Comparison of ENCODE assay signal across 25 cellular contexts in genomic region chr2:96805026-96805425, GRCh38.
"Had no signal": no experiment of that assay in that cellular context is flagged by ENCODE, and none has a peak within 500 bp of the region (broad histone marks: within the 10 kb centered on the region; RNA-seq: fewer than 3 reads in every experiment).

No MANE protein-coding gene starts in this region.

- H3K36me3 ChIP-seq: brain microvascular endothelial cell, cardiac muscle cell had no signal

- H3K4me3 Mint-ChIP-seq: activated B cell treated with CpG ODN at 0.5 μM for 24 hours; activated CD4-positive, alpha-beta T cell treated with anti-CD3 and anti-CD28 coated beads, Interleukin-2, amount 10 ng/mL, durations not matched to agents 24 days and 14 days; activated naive CD4-positive, alpha-beta T cell treated with anti-CD3 and anti-CD28 coated beads for 36 hours; activated naive CD8-positive, alpha-beta T cell; activated T-helper 17 cell treated with anti-CD3 and anti-CD28 coated beads, Interleukin-2, amount 50 U/mL, for 72 hours; T-helper 1 cell treated with Interleukin-12 subunit alpha and Interleukin-12 subunit beta and Interleukin-4 antibody, amounts not matched to agents 30 μg/mL and 1 μg/mL, for 36 hours had no signal

- H3K4me3 ChIP-seq: cardiac muscle cell, Peyer's patch, SJSA1 had no signal

- H3K27ac Mint-ChIP-seq: activated B cell treated with CpG ODN at 0.5 μM for 24 hours; activated CD4-positive, alpha-beta T cell treated with anti-CD3 and anti-CD28 coated beads, Interleukin-2, amount 10 ng/mL, durations not matched to agents 24 days and 14 days; activated naive CD4-positive, alpha-beta T cell treated with anti-CD3 and anti-CD28 coated beads for 36 hours; activated naive CD8-positive, alpha-beta T cell; activated T-helper 17 cell treated with anti-CD3 and anti-CD28 coated beads, Interleukin-2, amount 50 U/mL, for 72 hours; T-helper 1 cell treated with Interleukin-12 subunit alpha and Interleukin-12 subunit beta and Interleukin-4 antibody, amounts not matched to agents 30 μg/mL and 1 μg/mL, for 36 hours had no signal

- H3K4me1 ChIP-seq: SJSA1 had no signal

- H3K9me3 Mint-ChIP-seq: activated B cell treated with CpG ODN at 0.5 μM for 24 hours; activated CD4-positive, alpha-beta T cell treated with anti-CD3 and anti-CD28 coated beads, Interleukin-2, amount 10 ng/mL, durations not matched to agents 24 days and 14 days; activated naive CD4-positive, alpha-beta T cell treated with anti-CD3 and anti-CD28 coated beads for 36 hours; activated T-helper 17 cell treated with anti-CD3 and anti-CD28 coated beads, Interleukin-2, amount 50 U/mL, for 72 hours; T-helper 1 cell treated with Interleukin-12 subunit alpha and Interleukin-12 subunit beta and Interleukin-4 antibody, amounts not matched to agents 30 μg/mL and 1 μg/mL, for 36 hours had no signal

- H3K27ac ChIP-seq: brain microvascular endothelial cell, cardiac muscle cell, KMS-11, SJSA1 had no signal

- H3K27me3 ChIP-seq: brain microvascular endothelial cell, cardiac muscle cell, Peyer's patch, SJSA1 had no signal

- H3K9ac ChIP-seq: KMS-11 had no signal

- H3K27me3 Mint-ChIP-seq: activated B cell treated with CpG ODN at 0.5 μM for 24 hours; activated CD4-positive, alpha-beta T cell treated with anti-CD3 and anti-CD28 coated beads, Interleukin-2, amount 10 ng/mL, durations not matched to agents 24 days and 14 days; activated naive CD8-positive, alpha-beta T cell; activated T-helper 17 cell treated with anti-CD3 and anti-CD28 coated beads, Interleukin-2, amount 50 U/mL, for 72 hours had no signal

- H3K9me3 ChIP-seq: Peyer's patch had no signal

- H3K4me2 ChIP-seq: KMS-11 had no signal

- ATAC-seq: activated T-helper 17 cell treated with anti-CD3 and anti-CD28 coated beads, Interleukin-2, amount 50 U/mL, for 72 hours; SK-N-SH treated with all-trans-retinoic acid at 6 μM for 48 hours had no signal

- DNase-seq: activated B cell treated with CpG ODN at 0.5 μM for 24 hours; activated CD4-positive, alpha-beta T cell treated with anti-CD3 and anti-CD28 coated beads for 1 hour; activated CD4-positive, alpha-beta T cell treated with anti-CD3 and anti-CD28 coated beads, Interleukin-2, amount 10 ng/mL, durations not matched to agents 24 days and 14 days; activated CD4-positive, alpha-beta T cell treated with anti-CD3 and anti-CD28 coated beads, Interleukin-2, amount 50 U/mL, for 48 hours; activated gamma-delta T cell; activated naive CD4-positive, alpha-beta T cell treated with anti-CD3 and anti-CD28 coated beads for 36 hours; activated T-cell treated with anti-CD3 and anti-CD28 coated beads for 4 hours; activated T-cell treated with anti-CD3 and anti-CD28 coated beads, Interleukin-2, amount 50 U/mL, for 48 hours; brain microvascular endothelial cell; NCI-H1092; NCI-H1417 treated with DMSO at 0.1 percent for 48 hours; NCI-H1694; NCI-H2029 treated with DMSO at 0.1 percent for 48 hours; NCI-H446; NCI-H524; SHP77; SW 1271 had no signal

- H3K36me3 Mint-ChIP-seq: activated naive CD8-positive, alpha-beta T cell had no signal
